18 cellular contexts compared by ENCODE assay signal in genomic region chr4:56762484-56763250, GRCh38. TPM values are rescaled to one million over a fixed set of nuclear protein-coding genes. Genes with fewer than 3 reads are reported as not detected.
A peak's percentile ranks its signal among the peaks of the same experiment; 100 is the strongest.
DNase-seq lines count a peak whose midpoint lies in the region; ATAC-seq, FAIRE-seq and TF ChIP-seq lines count a peak whose summit lies in the region.
"Had no signal": no experiment of that assay in that cellular context is flagged by ENCODE, and none has a peak within 500 bp of the region (broad histone marks: within the 10 kb centered on the region; RNA-seq: fewer than 3 reads in every experiment).

No MANE protein-coding gene starts in this region.

- H3K27me3 ChIP-seq in CD4-positive, alpha-beta memory T cell (ENCODE audit: insufficient read depth, low read length) = no peaks in the 10 kb centered on the region
- H3K27me3 ChIP-seq in BE2C = peaks cover 3% of the 10 kb centered on the region; the same call in 1 of the 2 replicates
- H3K27me3 ChIP-seq: BLaER1, suprapubic skin had no signal

- H3K4me3 ChIP-seq in CD4-positive, alpha-beta memory T cell (ENCODE audit: low read length in 2 of 2) = no peak overlapping the region
- no peak overlapping the region for H3K4me3 ChIP-seq in BE2C (ENCODE audit: low read depth, low read length)
- H3K4me3 ChIP-seq: BLaER1, suprapubic skin had no signal

- POLR2A ChIA-PET in CD4-positive, alpha-beta memory T cell (lab: Charles Lee; ENCODE audit: partially characterized antibody) = no interaction called here

- H3K36me3 Mint-ChIP-seq in CD4-positive, alpha-beta memory T cell = no peaks in the 10 kb centered on the region
- H3K36me3 Mint-ChIP-seq in central memory CD8-positive, alpha-beta T cell (ENCODE audit: insufficient read depth) = no peaks in the 10 kb centered on the region
- H3K36me3 Mint-ChIP-seq: brain, natural killer cell had no signal

- peak in 4 of 5 donors; percentile 26 to 39 (median 37) for DNase-seq in CD4-positive, alpha-beta memory T cell
- DNase-seq in GM19239 (ENCODE audit: insufficient read length, low spot score) = peak; percentile 9
- peak; percentile 36 for DNase-seq in HT-29 (ENCODE audit: low spot score)
- DNase-seq in central memory CD8-positive, alpha-beta T cell (ENCODE audit: low spot score in 2 of 2) = peak in 1 of 2 donors; percentile 16
- no peak for DNase-seq in SHP77 treated with DMSO at 0.1 percent for 48 hours (lab: John Stamatoyannopoulos, UW)
- no peak for DNase-seq in DMS153 treated with DMSO at 0.1 percent for 48 hours (lab: John Stamatoyannopoulos, UW; ENCODE audit: unreplicated experiment)
- DNase-seq in BE2C = no peak
- DNase-seq in NCI-H2171 (lab: John Stamatoyannopoulos, UW) = no peak
- DNase-seq: GOT3, head of caudate nucleus, left colon, natural killer cell, T-helper 9 cell had no signal

- intact Hi-C loops in CD4-positive, alpha-beta memory T cell (cut with micrococcal nuclease) = no loop called here

- no peaks in the 10 kb centered on the region for H3K27me3 Mint-ChIP-seq in CD4-positive, alpha-beta memory T cell
- H3K27me3 Mint-ChIP-seq in central memory CD8-positive, alpha-beta T cell = no peaks in the 10 kb centered on the region
- H3K27me3 Mint-ChIP-seq: brain had no signal

- H3K9me3 ChIP-seq in CD4-positive, alpha-beta memory T cell (ENCODE audit: control insufficient read depth in 1 of 2, low read length in 2 of 2) = no peaks in the 10 kb centered on the region
- no peaks in the 10 kb centered on the region for H3K9me3 ChIP-seq in BE2C
- H3K9me3 ChIP-seq: suprapubic skin had no signal

- no peaks in the 10 kb centered on the region for H3K9me3 Mint-ChIP-seq in CD4-positive, alpha-beta memory T cell
- no peaks in the 10 kb centered on the region for H3K9me3 Mint-ChIP-seq in central memory CD8-positive, alpha-beta T cell
- H3K9me3 Mint-ChIP-seq: brain, natural killer cell had no signal

- peak overlapping the region in 1 of 8 donors; percentile 3 for H3K4me3 Mint-ChIP-seq in CD4-positive, alpha-beta memory T cell
- H3K4me3 Mint-ChIP-seq in central memory CD8-positive, alpha-beta T cell = no peak overlapping the region
- H3K4me3 Mint-ChIP-seq: brain, natural killer cell had no signal

- no peaks in the 10 kb centered on the region for H3K36me3 ChIP-seq in CD4-positive, alpha-beta memory T cell (ENCODE audit: insufficient read depth, low read length)
- no peaks in the 10 kb centered on the region for H3K36me3 ChIP-seq in BE2C
- H3K36me3 ChIP-seq: BLaER1, suprapubic skin had no signal

- no peak for TF ChIP-seq CTCF in BE2C (IDR thresholded peaks at IDR 0.05; ENCODE audit: low read depth, low read length)

- FAIRE-seq in GM19239 (lab: Jason Lieb, UNC) = no peak
- FAIRE-seq: endometrium, G401.6 had no signal

- peaks cover 25 to 55% (median 31%) of the 10 kb centered on the region in 4 donors for H3K4me1 Mint-ChIP-seq in CD4-positive, alpha-beta memory T cell
- H3K4me1 Mint-ChIP-seq in central memory CD8-positive, alpha-beta T cell = peaks cover 49% of the 10 kb centered on the region

- no peak overlapping the region for H3K27ac ChIP-seq in CD4-positive, alpha-beta memory T cell (ENCODE audit: low read depth, low read length)
- H3K27ac ChIP-seq: BLaER1, suprapubic skin had no signal

- peak overlapping the region in 2 of 7 donors; percentile 2 to 48 for H3K27ac Mint-ChIP-seq in CD4-positive, alpha-beta memory T cell
- H3K27ac Mint-ChIP-seq in central memory CD8-positive, alpha-beta T cell (ENCODE audit: low read depth) = no peak overlapping the region
- H3K27ac Mint-ChIP-seq: brain, natural killer cell had no signal

- H3K4me1 ChIP-seq in CD4-positive, alpha-beta memory T cell (ENCODE audit: insufficient read depth, low read length) = peaks cover 28% of the 10 kb centered on the region
- H3K4me1 ChIP-seq in BE2C = no peaks in the 10 kb centered on the region

- ATAC-seq in central memory CD8-positive, alpha-beta T cell (replicated peaks; ENCODE audit: extremely low read depth, poor library complexity, severe bottlenecking) = peak; percentile 42
- ATAC-seq: left colon, natural killer cell had no signal

- CTCF ChIA-PET in CD4-positive, alpha-beta memory T cell (lab: Charles Lee; ENCODE audit: partially characterized antibody) = interaction anchor here (1.3 kb wide), 1 partner anchor 11 kb away, joined by 3 read pairs; no protein-coding TSS in a partner anchor

RNA-seq across cellular contexts. Expression of gene SPINK2, which starts 58.8 kb away (rescaled TPM):
- 1 to 10 TPM; 3.2 to 3.6 TPM for total RNA-seq in CD4-positive, alpha-beta memory T cell
- polyA plus RNA-seq in CD4-positive, alpha-beta memory T cell = 1 to 10 TPM; 5.9 to 7.6 TPM
- not detected in 2 replicates for total RNA-seq in HT-29 (2014; rRNA removed; shearing (Covaris generic))
- polyA plus RNA-seq in BE2C (2012; ENCODE audit: insufficient read depth, insufficient read length, low read depth) = not detected
- total RNA-seq: suprapubic skin had no signal

Comparison
In these comparisons a context has a peak if more than half of its experiments do, and no peak if none do; other contexts are left out.
1. DNase-seq: peak in CD4-positive, alpha-beta memory T cell (4 of 5), GM19239 (single experiment) and HT-29 (single experiment); none in SHP77 treated with DMSO at 0.1 percent for 48 hours (single experiment), DMS153 treated with DMSO at 0.1 percent for 48 hours (single experiment), BE2C (single experiment) and NCI-H2171 (single experiment).